ENCODE assay signal across 4 cellular contexts in the genomic region with DNA sequence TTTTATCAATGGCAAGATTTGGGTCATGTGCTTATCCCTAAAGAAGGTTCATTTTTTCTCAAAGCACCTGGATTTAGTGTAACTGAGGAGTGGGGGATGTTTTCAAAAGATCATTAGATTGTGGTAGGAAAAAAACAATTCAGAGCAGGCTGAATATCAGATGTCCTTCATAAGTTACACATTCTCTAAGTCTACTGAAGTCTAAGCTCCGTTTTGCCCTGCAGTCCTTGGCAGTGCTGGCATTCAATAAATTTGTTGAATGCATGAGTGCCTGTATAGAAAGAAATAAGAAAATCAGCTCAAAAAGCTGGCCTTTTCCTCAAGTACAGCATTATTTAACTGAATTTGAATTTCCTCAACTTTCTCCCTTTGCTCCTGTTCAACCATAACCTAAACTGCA.
"Had no signal": no experiment of that assay in that cellular context is flagged by ENCODE, and none has a peak within 500 bp of the region (broad histone marks: within the 10 kb centered on the region; RNA-seq: fewer than 3 reads in every experiment).

No MANE protein-coding gene starts in this region.

- H3K4me3 ChIP-seq: K562 had no signal

- DNase-seq: IMR-90, KBM-7, KG1 had no signal
